In the genomic region with DNA sequence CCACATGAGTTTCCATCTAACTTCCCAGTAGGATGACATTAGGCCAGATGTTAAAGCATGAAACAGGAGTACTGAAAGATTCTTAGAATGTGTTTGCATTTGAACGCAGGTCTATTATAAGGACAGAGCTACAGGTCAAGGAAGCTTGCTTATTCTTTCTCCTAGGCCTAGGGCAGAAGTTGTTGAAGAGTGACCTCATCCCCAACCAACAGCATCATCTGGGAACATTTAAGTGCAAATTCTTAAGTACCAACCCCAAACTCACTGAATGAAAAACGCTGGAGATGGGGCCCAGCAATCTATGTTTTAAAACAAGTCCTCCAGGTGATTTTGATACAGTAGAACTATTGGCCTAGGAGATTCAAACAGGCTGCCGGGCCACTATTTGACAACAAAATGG, we compare ENCODE assay signal across 17 cellular contexts. TPM values are rescaled to one million over a fixed set of nuclear protein-coding genes. Genes with fewer than 3 reads are reported as not detected.
DNase-seq lines count a peak whose midpoint lies in the region; ATAC-seq, FAIRE-seq and TF ChIP-seq lines count a peak whose summit lies in the region.
"Had no signal": no experiment of that assay in that cellular context is flagged by ENCODE, and none has a peak within 500 bp of the region (broad histone marks: within the 10 kb centered on the region; RNA-seq: fewer than 3 reads in every experiment).

No MANE protein-coding gene starts in this region.

- peaks cover 41% of the 10 kb centered on the region for H3K4me1 ChIP-seq in HUES64 (ENCODE audit: insufficient read depth, low read length)
- H3K4me1 ChIP-seq in H1 (replicated peaks in 1 of 4; ENCODE audit: control insufficient read depth in 3 of 4, insufficient read depth in 4 of 4, low read length in 3 of 4), result peaks cover 3 to 28% (median 16%) of the 10 kb centered on the region in 4 experiments; a peak in 6 of 7 replicates
- peaks cover 2% of the 10 kb centered on the region for H3K4me1 ChIP-seq in mesenchymal stem cell (ENCODE audit: control insufficient read depth, insufficient read depth, low read depth, low read length)
- H3K4me1 ChIP-seq: left lung, uterus had no signal

- H3K27ac ChIP-seq in HUES64 (ENCODE audit: low read depth, low read length), result peak overlapping the region; percentile 46; the same call in 1 of the 2 replicates
- H3K27ac ChIP-seq in H1 (ENCODE audit: low read depth, low read length), result no peak overlapping the region
- H3K27ac ChIP-seq in mesenchymal stem cell (ENCODE audit: low read length, poor library complexity, severe bottlenecking), result no peak overlapping the region
- H3K27ac ChIP-seq: 22Rv1, uterus had no signal

- H2BK20ac ChIP-seq in H1 (ENCODE audit: low read length), result no peak overlapping the region

- H3K9ac ChIP-seq in HUES64 (ENCODE audit: low read depth, low read length) (no peak overlapping the region), H1 (replicated peaks in 1 of 4; ENCODE audit: extremely low read depth in 1 of 4, low read depth in 3 of 4, low read length in 3 of 4) (no peak overlapping the region), mesenchymal stem cell (ENCODE audit: low read length) (no peak overlapping the region)

- no peak for ATAC-seq in activated CD4-positive, alpha-beta T cell treated with anti-CD3 and anti-CD28 coated beads for 36 hours
- no peak for ATAC-seq in GM18858 (IDR thresholded peaks at IDR 0.05; ENCODE audit: unreplicated experiment)
- ATAC-seq: HepG2, left lung had no signal

- H3K9me3 ChIP-seq in HUES64 (ENCODE audit: insufficient read depth, low read depth, low read length) (no peaks in the 10 kb centered on the region), H1 (ENCODE audit: insufficient read depth in 2 of 2, low read depth in 1 of 2, low read length in 1 of 2) (no peaks in the 10 kb centered on the region), mesenchymal stem cell (ENCODE audit: control insufficient read depth, low read length) (no peaks in the 10 kb centered on the region)
- H3K9me3 ChIP-seq: left lung, uterus had no signal

- 45% methylated on average over 3 of the region's 3 CpGs for WGBS in HUES64
- WGBS in H1 (ENCODE audit: extremely low coverage in 1 of 2, insufficient coverage in 1 of 2, insufficient read length in 1 of 2, insufficient replicate concordance in 2 of 2, low coverage in 1 of 2, low lambda C conversion rate in 2 of 2, missing lambda C conversion rate in 1 of 2), 2 experiments, result 42% methylated on average over 3 of the region's 3 CpGs; no CpG with 5 or more reads in 1 of the 2 experiments
- WGBS in mesenchymal stem cell, result 73% methylated on average over 3 of the region's 3 CpGs

- H3K27me3 Mint-ChIP-seq in activated CD4-positive, alpha-beta T cell treated with anti-CD3 and anti-CD28 coated beads for 36 hours, result no peaks in the 10 kb centered on the region
- H3K27me3 Mint-ChIP-seq: B cell had no signal

- CTCF ChIA-PET in activated CD4-positive, alpha-beta T cell treated with anti-CD3 and anti-CD28 coated beads for 36 hours (lab: Charles Lee), result interaction anchor here (0.9 to 1.6 kb wide), 2 partner anchors 173 to 178 kb away, joined by 3 to 4 read pairs; no protein-coding TSS in a partner anchor
- CTCF ChIA-PET in H1 (lab: Charles Lee; ENCODE audit: partially characterized antibody), result interaction anchor here (0.5 to 3.5 kb wide), 3 partner anchors 59 to 348 kb away, joined by 3 to 13 read pairs (median 5); no protein-coding TSS in a partner anchor

- peaks cover 31% of the 10 kb centered on the region for H3K4me1 Mint-ChIP-seq in activated CD4-positive, alpha-beta T cell treated with anti-CD3 and anti-CD28 coated beads for 36 hours

- H3K4ac ChIP-seq in H1 (replicated peaks; ENCODE audit: insufficient read length, low read depth, low read length) (no peak overlapping the region), mesenchymal stem cell (ENCODE audit: low read depth in 1 of 2, low read length in 2 of 2) (no peak overlapping the region)

- H2BK5ac ChIP-seq in H1 (ENCODE audit: low read depth, low read length) (no peak overlapping the region), mesenchymal stem cell (ENCODE audit: low read depth, low read length, poor library complexity, severe bottlenecking) (no peak overlapping the region)

- intact Hi-C loops in activated CD4-positive, alpha-beta T cell treated with anti-CD3 and anti-CD28 coated beads for 36 hours (cut with DNase I, micrococcal nuclease), result loop anchor here in 1 of 2 experiments (1.0 to 10.0 kb wide), 4 partner anchors 169 to 345 kb away; a partner anchor contains a TSS

- no peak for TF ChIP-seq RAD21 in H1 (IDR thresholded peaks at IDR 0.05 in 1 of 2, conservative IDR thresholded peaks at IDR 0.05 in 1 of 2; ENCODE audit: low read depth in 2 of 2, low read length in 2 of 2)

- POLR2A ChIA-PET in activated CD4-positive, alpha-beta T cell treated with anti-CD3 and anti-CD28 coated beads for 36 hours (lab: Charles Lee), result interaction anchor here (1.3 kb wide), 1 partner anchor 178 kb away, joined by 4 read pairs; no protein-coding TSS in a partner anchor
- POLR2A ChIA-PET in H1 (lab: Charles Lee; ENCODE audit: partially characterized antibody), result interaction anchor here (0.6 to 1.6 kb wide), 2 partner anchors 114 to 119 kb away, joined by 3 read pairs; no protein-coding TSS in a partner anchor

- H3K36me3 ChIP-seq in HUES64 (ENCODE audit: insufficient read depth, low read length) (peaks cover 20% of the 10 kb centered on the region), H1 (ENCODE audit: control insufficient read depth in 2 of 4, insufficient read depth in 4 of 4, low read length in 3 of 4) (peaks cover 0 to 7% (median 5%) of the 10 kb centered on the region in 4 experiments; a peak in 3 of 8 replicates), mesenchymal stem cell (ENCODE audit: control insufficient read depth in 1 of 2, insufficient read depth in 2 of 2, low read depth in 1 of 2, low read length in 2 of 2) (peaks cover 10 to 87% of the 10 kb centered on the region in 2 experiments)
- H3K36me3 ChIP-seq: uterus had no signal

- H2BK15ac ChIP-seq in H1 (ENCODE audit: low read length) (no peak overlapping the region), mesenchymal stem cell (ENCODE audit: low read depth, poor library complexity, severe bottlenecking) (no peak overlapping the region)

- no peak overlapping the region for H3K56ac ChIP-seq in H1 (replicated peaks; ENCODE audit: insufficient read length, low read depth, low read length)

- H4K5ac ChIP-seq in H1 (ENCODE audit: insufficient read length, low read depth, low read length), result peak overlapping the region; percentile 41

- H3K79me1 ChIP-seq in H1 (ENCODE audit: low read depth, low read length), result no peaks in the 10 kb centered on the region
- peaks cover 6% of the 10 kb centered on the region for H3K79me1 ChIP-seq in mesenchymal stem cell (replicated peaks; ENCODE audit: low read length, poor library complexity, severe bottlenecking)

- H4K8ac ChIP-seq in H1 (ENCODE audit: extremely low read depth, insufficient read depth, low read length) (no peak overlapping the region), mesenchymal stem cell (ENCODE audit: low read length) (no peak overlapping the region)

- no peaks in the 10 kb centered on the region for H3K79me2 ChIP-seq in H1 (ENCODE audit: control insufficient read depth in 1 of 2, insufficient read depth in 2 of 2, low read length in 2 of 2)

- no peak overlapping the region for H3K14ac ChIP-seq in H1 (ENCODE audit: insufficient read length)
- no peak overlapping the region for H3K14ac ChIP-seq in mesenchymal stem cell (ENCODE audit: low read length in 2 of 2)

- no peaks in the 10 kb centered on the region for H3K9me3 Mint-ChIP-seq in activated CD4-positive, alpha-beta T cell treated with anti-CD3 and anti-CD28 coated beads for 36 hours (ENCODE audit: low read depth)

- no peaks in the 10 kb centered on the region for H3K23me2 ChIP-seq in H1 (ENCODE audit: low read depth, low read length)

- H2AK5ac ChIP-seq in H1 (ENCODE audit: low read depth, low read length) (no peak overlapping the region), mesenchymal stem cell (ENCODE audit: low read length, severe bottlenecking) (no peak overlapping the region)

- no peak overlapping the region for H2BK120ac ChIP-seq in H1 (replicated peaks; ENCODE audit: low read depth, low read length)
- H2BK120ac ChIP-seq in mesenchymal stem cell (ENCODE audit: low read depth, low read length), result no peak overlapping the region

- H4K91ac ChIP-seq in H1 (replicated peaks; ENCODE audit: insufficient read length, low read length) (no peak overlapping the region), mesenchymal stem cell (ENCODE audit: low read length) (no peak overlapping the region)

- H3K36me3 Mint-ChIP-seq in activated CD4-positive, alpha-beta T cell treated with anti-CD3 and anti-CD28 coated beads for 36 hours (ENCODE audit: low read depth), result peaks cover 25% of the 10 kb centered on the region

- H2AFZ ChIP-seq in H1 (ENCODE audit: low read length) (no peak overlapping the region), mesenchymal stem cell (ENCODE audit: low read depth, low read length) (no peak overlapping the region)

- no peak for FAIRE-seq in H1 (lab: Jason Lieb, UNC)
- FAIRE-seq: HepG2 had no signal

- TF ChIP-seq CTCF in H1 (IDR thresholded peaks at IDR 0.05; ENCODE audit: control extremely low read depth in 1 of 3, insufficient read depth in 1 of 3, low read depth in 1 of 3, low read length in 3 of 3), result no peak

- H2BK12ac ChIP-seq in H1 (ENCODE audit: low read depth, low read length) (no peak overlapping the region), mesenchymal stem cell (ENCODE audit: low read length in 2 of 2) (no peak overlapping the region)

- H3K4me3 ChIP-seq in HUES64 (ENCODE audit: low read length) (no peak overlapping the region), H1 (ENCODE audit: extremely low read depth in 1 of 4, insufficient read depth in 2 of 4, low read depth in 3 of 4, low read length in 4 of 4) (no peak overlapping the region), mesenchymal stem cell (ENCODE audit: insufficient read depth in 1 of 2, low read depth in 1 of 2, low read length in 2 of 2) (no peak overlapping the region)
- H3K4me3 ChIP-seq: left lung, uterus had no signal

- no peak for TF ChIP-seq POLR2A in H1 (IDR thresholded peaks at IDR 0.05; ENCODE audit: control extremely low read depth in 1 of 2, low read depth in 2 of 2, low read length in 2 of 2)

- no peak for DNase-seq in activated CD4-positive, alpha-beta T cell treated with anti-CD3 and anti-CD28 coated beads for 36 hours
- DNase-seq in activated CD4-positive, alpha-beta T cell treated with anti-CD3 and anti-CD28 coated beads for 4 hours, result no peak
- DNase-seq in H1 (ENCODE audit: low read depth in 1 of 2, low spot score in 2 of 2) (no peak), mesenchymal stem cell (peak; percentile 32), T1000 (lab: John Stamatoyannopoulos, UW) (no peak), CD1c-positive myeloid dendritic cell (ENCODE audit: extremely low spot score) (no peak)
- DNase-seq: activated CD4-positive, CD25-positive, alpha-beta regulatory T cell treated with anti-CD3 and anti-CD28 coated beads, Interleukin-2, amount 50 U/mL, for 72 hours; DND-41; left lung; NCI-H524 treated with DMSO at 0.1 percent for 48 hours; occipital lobe; uterus had no signal

- H4K20me1 ChIP-seq in H1 (replicated peaks in 1 of 2; ENCODE audit: control insufficient read depth in 1 of 2, insufficient read depth in 2 of 2, low read length in 2 of 2), result no peaks in the 10 kb centered on the region

- H3K27ac Mint-ChIP-seq in activated CD4-positive, alpha-beta T cell treated with anti-CD3 and anti-CD28 coated beads for 36 hours, result peak overlapping the region; percentile 15
- H3K27ac Mint-ChIP-seq: B cell had no signal

- no peak overlapping the region for H3K18ac ChIP-seq in H1 (ENCODE audit: extremely low read depth, low read length)
- no peak overlapping the region for H3K18ac ChIP-seq in mesenchymal stem cell (ENCODE audit: low read depth in 1 of 2, low read length in 2 of 2)

- H3K4me2 ChIP-seq in H1 (ENCODE audit: insufficient read depth in 1 of 2, low read depth in 2 of 2, low read length in 2 of 2) (no peak overlapping the region), mesenchymal stem cell (ENCODE audit: low read length, poor library complexity, severe bottlenecking) (no peak overlapping the region)

- H3K4me3 Mint-ChIP-seq in activated CD4-positive, alpha-beta T cell treated with anti-CD3 and anti-CD28 coated beads for 36 hours, result no peak overlapping the region
- H3K4me3 Mint-ChIP-seq: B cell had no signal

- H3K23ac ChIP-seq in H1 (ENCODE audit: insufficient read length), result no peak overlapping the region
- H3K23ac ChIP-seq in mesenchymal stem cell (ENCODE audit: low read length in 2 of 2), result no peak overlapping the region

- H3K27me3 ChIP-seq in HUES64 (ENCODE audit: insufficient read depth, low read length), result no peaks in the 10 kb centered on the region
- no peaks in the 10 kb centered on the region for H3K27me3 ChIP-seq in H1 (replicated peaks in 1 of 4; ENCODE audit: control insufficient read depth in 3 of 4, extremely low read depth in 1 of 4, insufficient read depth in 3 of 4, low read length in 3 of 4)
- no peaks in the 10 kb centered on the region for H3K27me3 ChIP-seq in mesenchymal stem cell (ENCODE audit: control insufficient read depth in 1 of 2, insufficient read depth in 1 of 2, low read length in 2 of 2)
- H3K27me3 ChIP-seq: left lung, uterus had no signal

- TF ChIP-seq EP300 in H1 (IDR thresholded peaks at IDR 0.05; ENCODE audit: borderline replicate concordance in 1 of 2, low read depth in 2 of 2, low read length in 2 of 2), result no peak

RNA-seq across cellular contexts. Expression of a gene that starts 52.4 kb away (rescaled TPM):
- under 1 TPM; 0.21 to 0.30 TPM for total RNA-seq in activated CD4-positive, alpha-beta T cell treated with anti-CD3 and anti-CD28 coated beads for 36 hours
- polyA plus RNA-seq in HUES64 (2013, experiment 1 of 2), result 6.8 TPM
- polyA plus RNA-seq in HUES64 (2013, experiment 2 of 2), result 5.1 TPM
- 14.8 and 15.9 TPM in 2 replicates for total RNA-seq in H1 (2021; fragmentation: NEBNext Ultra II Directional; extraction: Animal tissue kit (Norgen Biotek cat#: 25700))
- polyA plus RNA-seq in H1 (2011; rRNA removed), result 25.6 and 33.7 TPM in 2 replicates
- 34.9 TPM for polyA plus RNA-seq in H1 (2011; cell fraction: cytosol; rRNA removed)
- 176 TPM for polyA plus RNA-seq in H1 (2011; cell fraction: nucleus; rRNA removed)
- 23.8 to 37.0 TPM (median 27.7 TPM) in 4 replicates for polyA plus RNA-seq in H1 (2012, experiment 1 of 2)
- 10.2 TPM for polyA plus RNA-seq in H1 (2012, experiment 2 of 2)
- polyA plus RNA-seq in H1 (2013, experiment 1 of 2), result 4.1 TPM
- 3.1 TPM for polyA plus RNA-seq in H1 (2013, experiment 2 of 2)
- polyA minus RNA-seq in H1 (2011; rRNA and poly(A)+ RNA removed), result 22.0 and 24.4 TPM in 2 replicates
- polyA minus RNA-seq in H1 (2011; cell fraction: cytosol; rRNA and poly(A)+ RNA removed), result 22.1 TPM
- polyA minus RNA-seq in H1 (2011; cell fraction: nucleus; rRNA and poly(A)+ RNA removed), result 58.7 TPM
- polyA plus RNA-seq in mesenchymal stem cell (2013, experiment 1 of 2), result 1.9 TPM
- 2.1 TPM for polyA plus RNA-seq in mesenchymal stem cell (2013, experiment 2 of 2)
- total RNA-seq: HepG2 had no signal
- polyA plus RNA-seq: HepG2 had no signal

Comparison
In these comparisons a context has a peak if more than half of its experiments do, and no peak if none do; other contexts are left out.
1. RNA of a gene that starts 52.4 kb away (total RNA-seq): 14.8 to 15.9 TPM in H1; 0.21 to 0.30 TPM in activated CD4-positive, alpha-beta T cell treated with anti-CD3 and anti-CD28 coated beads for 36 hours; every median in the first group is over 10 times any median in the second.